ENCODE assay signal across 1 cellular context in genomic region chr6:287500-287883, GRCh38.
TF ChIP-seq lines count a peak whose summit lies in the region.

No MANE protein-coding gene starts in this region.

TF ChIP-seq in GM12878, 131 proteins besides CTCF, POLR2A, EP300 and RAD21 (continued from another document):
- no peak for TF ChIP-seq IRF3 (IDR thresholded peaks at IDR 0.05)
- no peak for TF ChIP-seq RFX5 (IDR thresholded peaks at IDR 0.05; ENCODE audit: low read depth, low read length)
- TF ChIP-seq ZNF687 (IDR thresholded peaks at IDR 0.05), result no peak
- no peak for TF ChIP-seq TBL1XR1 (IDR thresholded peaks at IDR 0.05; ENCODE audit: low read depth, low read length)
- no peak for TF ChIP-seq RB1 (IDR thresholded peaks at IDR 0.05; ENCODE audit: borderline replicate concordance)
- no peak for TF ChIP-seq REST (IDR thresholded peaks at IDR 0.05; ENCODE audit: low read depth, low read length)
- no peak for TF ChIP-seq CHD4 (IDR thresholded peaks at IDR 0.05)
- no peak for TF ChIP-seq CBFB (IDR thresholded peaks at IDR 0.05; ENCODE audit: low read depth)
- peak; percentile 64; the same call in 1 of the 2 replicates for TF ChIP-seq PRDM15 (CRISPR knock-in tag; IDR thresholded peaks at IDR 0.05)
